Comparison of ENCODE assay signal across 31 cellular contexts in the genomic region with DNA sequence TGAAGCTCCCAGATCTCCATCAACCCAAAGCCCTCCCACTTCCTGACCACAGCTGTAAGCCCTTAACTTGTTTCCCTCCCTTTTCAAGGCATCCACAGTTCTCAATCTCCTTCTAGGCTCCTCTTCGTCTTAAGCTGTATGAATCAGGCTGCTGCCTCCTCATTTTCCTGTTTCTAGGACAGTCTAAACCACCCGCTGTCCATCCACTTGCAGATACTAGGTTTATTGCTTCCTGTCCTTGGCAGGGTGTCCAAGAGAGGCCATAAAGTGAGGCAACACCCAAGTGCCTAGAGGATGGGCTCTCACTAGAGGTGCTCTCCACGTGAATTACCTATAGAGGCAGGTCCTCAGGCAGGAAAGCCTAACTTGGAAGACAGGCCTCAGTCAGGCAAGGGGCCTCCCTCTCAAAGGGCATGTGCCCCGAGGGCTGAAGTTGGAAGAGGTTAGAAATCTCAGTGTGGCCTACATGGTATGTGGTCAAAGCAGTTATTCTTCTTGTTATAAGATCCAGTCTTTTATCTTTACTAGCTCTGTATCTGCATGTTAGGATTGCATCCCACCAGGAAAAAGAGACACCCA. TPM values are rescaled to one million over a fixed set of nuclear protein-coding genes. Genes with fewer than 3 reads are reported as not detected.
DNase-seq lines count a peak whose midpoint lies in the region; ATAC-seq and TF ChIP-seq lines count a peak whose summit lies in the region.
"Had no signal": no experiment of that assay in that cellular context is flagged by ENCODE, and none has a peak within 500 bp of the region (broad histone marks: within the 10 kb centered on the region; RNA-seq: fewer than 3 reads in every experiment).

No MANE protein-coding gene starts in this region.

- TF ChIP-seq POLR2A in HCT116 (IDR thresholded peaks at IDR 0.05; ENCODE audit: borderline replicate concordance, extremely low read depth, insufficient read depth, insufficient read length) (no peak), gastrocnemius medialis (IDR thresholded peaks at IDR 0.05) (no peak)

- no peak for TF ChIP-seq CTCF in HCT116 (IDR thresholded peaks at IDR 0.05 in 2 of 3, conservative IDR thresholded peaks at IDR 0.05 in 1 of 3; ENCODE audit: borderline replicate concordance in 1 of 3, insufficient read depth in 1 of 3, low read depth in 2 of 3, low read length in 2 of 3)
- TF ChIP-seq CTCF in Loucy (conservative IDR thresholded peaks at IDR 0.05; ENCODE audit: low read length) = no peak
- no peak for TF ChIP-seq CTCF in smooth muscle cell (IDR thresholded peaks at IDR 0.05; ENCODE audit: borderline replicate concordance, insufficient read depth, poor library complexity, severe bottlenecking)
- no peak for TF ChIP-seq CTCF in gastrocnemius medialis (IDR thresholded peaks at IDR 0.05 in 4 of 5, conservative IDR thresholded peaks at IDR 0.05 in 1 of 5)

- H3K9me3 ChIP-seq in HCT116 (ENCODE audit: control insufficient read depth in 1 of 2, insufficient read depth in 1 of 2, low read depth in 1 of 2, low read length in 2 of 2) (no peaks in the 10 kb centered on the region), Loucy (ENCODE audit: insufficient read depth, low read depth, low read length) (no peaks in the 10 kb centered on the region), smooth muscle cell (replicated peaks; ENCODE audit: low read depth) (no peaks in the 10 kb centered on the region), gastrocnemius medialis (no peaks in the 10 kb centered on the region)
- H3K9me3 ChIP-seq: body of pancreas, esophagus muscularis mucosa, pancreas, SJCRH30, tibial artery had no signal

- H3K36me3 ChIP-seq in HCT116 (ENCODE audit: control insufficient read depth in 1 of 2, insufficient read depth in 2 of 2, low read length in 2 of 2) (no peaks in the 10 kb centered on the region), Loucy (ENCODE audit: insufficient read depth, low read length) (no peaks in the 10 kb centered on the region), smooth muscle cell (ENCODE audit: low read depth) (no peaks in the 10 kb centered on the region), gastrocnemius medialis (no peaks in the 10 kb centered on the region)
- H3K36me3 ChIP-seq: esophagus muscularis mucosa, heart right ventricle, neural progenitor cell, pancreas, SJCRH30, tibial artery had no signal

- CTCF ChIA-PET in HCT116 (lab: Charles Lee) = interaction anchor here (0.7 to 2.2 kb wide), 2 partner anchors 9 to 50 kb away, joined by 3 to 7 read pairs; partner anchors contain the start of genes TMEM106C and VDR

- DNase-seq in HCT116 (ENCODE audit: low read depth, low spot score) (no peak), islet precursor cell (peak; percentile 85), smooth muscle cell (lab: John Stamatoyannopoulos, UW; ENCODE audit: unreplicated experiment) (no peak), CD1c-positive myeloid dendritic cell (ENCODE audit: extremely low spot score) (no peak), left lobe of liver (ENCODE audit: low spot score) (no peak), gastrocnemius medialis (no peak), Right ventricle myocardium inferior (ENCODE audit: missing footprints) (no peak)
- DNase-seq: activated CD4-positive, alpha-beta T cell treated with anti-CD3 and anti-CD28 coated beads for 36 hours; activated CD8-positive, alpha-beta T cell treated with anti-CD3 and anti-CD28 coated beads for 36 hours; activated naive CD4-positive, alpha-beta T cell treated with anti-CD3 and anti-CD28 coated beads for 36 hours; body of pancreas; dermis blood vessel endothelial cell; DMS153; GDM1; heart right ventricle; NCI-H146; NCI-H446; NCI-H748 treated with DMSO at 0.1 percent for 48 hours; pancreas; SJCRH30; SW 1271; tibial artery had no signal

- no peak for TF ChIP-seq RAD21 in HCT116 (IDR thresholded peaks at IDR 0.05; ENCODE audit: low read depth)

- H2AFZ ChIP-seq in HCT116 (ENCODE audit: low read depth, low read length, poor library complexity, severe bottlenecking) (peak overlapping the region; percentile 74), Loucy (ENCODE audit: low read length) (0 out of 2 replicates have a peak overlapping the region, but pooled peaks have one; percentile 45), smooth muscle cell (ENCODE audit: low read depth) (no peak overlapping the region)
- H2AFZ ChIP-seq: GM23338, neural progenitor cell had no signal

- WGBS in smooth muscle cell (ENCODE audit: low lambda C conversion rate) = 33% methylated on average over 4 of the region's 4 CpGs

- no peaks in the 10 kb centered on the region for H3K9me2 ChIP-seq in HCT116 (ENCODE audit: insufficient read depth)
- H3K9me2 ChIP-seq in Loucy (replicated peaks; ENCODE audit: low read depth, low read length) = no peaks in the 10 kb centered on the region

- BruUV-seq in HCT116 (replicated peaks; lab: Mats Ljungman, UMichigan) = no TSS peak

- intact Hi-C loops in HCT116 (cut with micrococcal nuclease) = no loop called here
- intact Hi-C loops in gastrocnemius medialis (cut with DNase I; ENCODE audit: low total_unique reads) = no loop called here
- intact Hi-C loops in Right ventricle myocardium inferior (cut with DNase I) = no loop called here

- peak; percentile 13 for ATAC-seq in HCT116
- no peak for ATAC-seq in left lobe of liver
- ATAC-seq in gastrocnemius medialis = no peak
- ATAC-seq in Right ventricle myocardium inferior = no peak
- ATAC-seq: activated CD4-positive, alpha-beta T cell treated with anti-CD3 and anti-CD28 coated beads for 36 hours; activated CD8-positive, alpha-beta T cell treated with anti-CD3 and anti-CD28 coated beads for 36 hours; body of pancreas; GM23338; heart right ventricle; pancreas had no signal

- no peak overlapping the region for H3K4me3 ChIP-seq in HCT116 (replicated peaks in 1 of 2; ENCODE audit: low read depth in 1 of 2, low read length in 2 of 2)
- no peak overlapping the region for H3K4me3 ChIP-seq in Loucy (ENCODE audit: low read length, poor library complexity, severe bottlenecking)
- no peak overlapping the region for H3K4me3 ChIP-seq in smooth muscle cell
- no peak overlapping the region for H3K4me3 ChIP-seq in gastrocnemius medialis
- H3K4me3 ChIP-seq: body of pancreas, esophagus muscularis mucosa, GM23338, heart right ventricle, lung, neural progenitor cell, pancreas, SJCRH30, tibial artery had no signal

- H3F3A ChIP-seq in Loucy (ENCODE audit: low read depth) (no peaks in the 10 kb centered on the region), smooth muscle cell (ENCODE audit: low read depth) (no peaks in the 10 kb centered on the region)

- H3K27ac ChIP-seq in HCT116 (ENCODE audit: low read depth, low read length) (no peak overlapping the region), smooth muscle cell (ENCODE audit: low read depth) (peak overlapping the region; percentile 23), gastrocnemius medialis (no peak overlapping the region)
- H3K27ac ChIP-seq: body of pancreas, esophagus muscularis mucosa, foreskin keratinocyte, heart right ventricle, neural progenitor cell, pancreas, SJCRH30, tibial artery, VCaP had no signal

- no peak overlapping the region for H3K9ac ChIP-seq in HCT116 (ENCODE audit: low read length)
- H3K9ac ChIP-seq in Loucy (ENCODE audit: low read depth, low read length, poor library complexity, severe bottlenecking) = no peak overlapping the region
- H3K9ac ChIP-seq in smooth muscle cell (ENCODE audit: low read depth) = no peak overlapping the region
- H3K9ac ChIP-seq: neural progenitor cell had no signal

- H3K27me3 ChIP-seq in HCT116 (ENCODE audit: insufficient read depth, low read length) (no peaks in the 10 kb centered on the region), Loucy (ENCODE audit: insufficient read depth, low read length, poor library complexity, severe bottlenecking) (no peaks in the 10 kb centered on the region), smooth muscle cell (ENCODE audit: low read depth) (no peaks in the 10 kb centered on the region), gastrocnemius medialis (no peaks in the 10 kb centered on the region)
- H3K27me3 ChIP-seq: body of pancreas, foreskin keratinocyte, neural progenitor cell, pancreas had no signal

- H3K79me2 ChIP-seq in HCT116 (ENCODE audit: insufficient read depth, low read length) (no peaks in the 10 kb centered on the region), Loucy (ENCODE audit: insufficient read depth, low read length) (no peaks in the 10 kb centered on the region), smooth muscle cell (ENCODE audit: low read depth) (no peaks in the 10 kb centered on the region)

- no peaks in the 10 kb centered on the region for H4K20me1 ChIP-seq in HCT116 (ENCODE audit: insufficient read depth)
- no peaks in the 10 kb centered on the region for H4K20me1 ChIP-seq in Loucy (ENCODE audit: insufficient read depth, low read length, poor library complexity, severe bottlenecking)
- no peaks in the 10 kb centered on the region for H4K20me1 ChIP-seq in smooth muscle cell (ENCODE audit: low read depth)

- in situ Hi-C loops in gastrocnemius medialis (cut with MboI; ENCODE audit: low sequenced_read_pairs in 4 of 4) = loop anchor here in 3 of 4 donors (25.0 kb wide), 1 partner anchor 233 kb away; the partner anchor contains the start of gene CCDC184 (in 3 of the 3)

- RAD21 ChIA-PET in HCT116 (lab: Charles Lee; ENCODE audit: low non-redundant PET in 1 of 2, low total read pairs in 2 of 2, uncharacterized antibody in 2 of 2, unreplicated experiment in 2 of 2) = no interaction called here

- POLR2A ChIA-PET in HCT116 (lab: Charles Lee) = no interaction called here

- peaks cover 8 to 20% of the 10 kb centered on the region in 2 experiments; a peak in 3 of 4 replicates for H3K4me1 ChIP-seq in HCT116 (ENCODE audit: control insufficient read depth in 1 of 2, insufficient read depth in 2 of 2, low read length in 2 of 2)
- H3K4me1 ChIP-seq in Loucy (ENCODE audit: insufficient read depth, low read length, poor library complexity, severe bottlenecking) = peaks cover 8% of the 10 kb centered on the region
- no peaks in the 10 kb centered on the region for H3K4me1 ChIP-seq in smooth muscle cell (ENCODE audit: low read depth)
- no peaks in the 10 kb centered on the region for H3K4me1 ChIP-seq in gastrocnemius medialis
- H3K4me1 ChIP-seq: neural progenitor cell, pancreas, tibial artery had no signal

- H3K4me2 ChIP-seq in HCT116 (ENCODE audit: low read length) (peak overlapping the region; percentile 53), Loucy (ENCODE audit: low read depth, low read length, poor library complexity, severe bottlenecking) (no peak overlapping the region), smooth muscle cell (no peak overlapping the region)
- H3K4me2 ChIP-seq: GM23338, neural progenitor cell had no signal

RNA-seq across cellular contexts. Expression of gene TMEM106C, which starts 8.8 kb away (rescaled TPM):
- total RNA-seq in HCT116 (2021; ENCODE audit: unreplicated experiment) (94.7 TPM), smooth muscle cell (58.8 and 58.9 TPM in 2 replicates), left lobe of liver (14.8 TPM), gastrocnemius medialis (10 to 100 TPM; 11.8 to 27.1 (median 24.8) TPM), Right ventricle myocardium inferior (45.6 TPM)
- polyA plus RNA-seq in HCT116 (2012) = 150 and 158 TPM in 2 replicates
- polyA plus RNA-seq in smooth muscle cell = 42.7 and 60.9 TPM in 2 replicates

RNA-seq across cellular contexts. Expression of gene COL2A1, which starts 49.7 kb away (rescaled TPM):
- total RNA-seq in HCT116 (2021; ENCODE audit: unreplicated experiment) = 0.22 TPM
- polyA plus RNA-seq in HCT116 (2012) = not detected in 2 replicates
- 1.6 and 8.6 TPM in 2 replicates for total RNA-seq in smooth muscle cell
- polyA plus RNA-seq in smooth muscle cell = 1.6 and 2.8 TPM in 2 replicates
- 0.08 TPM for total RNA-seq in left lobe of liver
- not detected for total RNA-seq in gastrocnemius medialis
- total RNA-seq in Right ventricle myocardium inferior = not detected
- total RNA-seq: activated naive CD4-positive, alpha-beta T cell treated with anti-CD3 and anti-CD28 coated beads for 36 hours; body of pancreas; dermis blood vessel endothelial cell; esophagus muscularis mucosa had no signal
- polyA plus RNA-seq: AG04450, BJ had no signal

RNA-seq across cellular contexts. Expression of gene VDR, which starts 49.8 kb away (rescaled TPM):
- total RNA-seq in HCT116 (2021; ENCODE audit: unreplicated experiment) (9.5 TPM), smooth muscle cell (6.5 and 16.5 TPM in 2 replicates), left lobe of liver (0.28 TPM), gastrocnemius medialis (1 to 10 TPM; 3.2 to 6.1 (median 4.4) TPM), Right ventricle myocardium inferior (0.35 TPM)
- polyA plus RNA-seq in HCT116 (2012) = 7.3 and 7.5 TPM in 2 replicates
- polyA plus RNA-seq in smooth muscle cell = 6.4 and 8.0 TPM in 2 replicates
